Comparison of ENCODE assay signal across 23 cellular contexts in the genomic region with DNA sequence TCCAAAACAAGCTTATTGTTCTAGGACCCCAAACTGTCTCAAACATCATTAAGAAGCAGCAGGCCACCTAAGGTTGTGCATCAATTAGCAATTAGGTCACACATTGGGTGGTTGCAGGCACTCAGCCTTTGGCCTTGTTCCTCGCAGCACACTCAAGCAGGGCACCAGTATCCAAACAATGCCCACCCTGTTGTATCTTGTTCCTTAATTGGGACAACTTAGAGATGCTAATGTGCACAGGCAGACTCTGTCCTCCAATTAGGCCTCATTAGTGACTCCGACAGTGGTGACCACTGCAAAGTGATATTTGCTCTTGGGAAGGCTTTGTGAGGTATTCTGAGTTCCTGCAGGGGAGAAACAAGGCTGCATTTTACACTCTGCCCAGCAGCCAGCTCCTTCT.
"Had no signal": no experiment of that assay in that cellular context is flagged by ENCODE, and none has a peak within 500 bp of the region (broad histone marks: within the 10 kb centered on the region; RNA-seq: fewer than 3 reads in every experiment).

No MANE protein-coding gene starts in this region.

- H3K27me3 Mint-ChIP-seq: activated CD4-positive, alpha-beta T cell treated with anti-CD3 and anti-CD28 coated beads, Interleukin-2, amount 10 ng/mL, durations not matched to agents 7 days and 5 days; activated CD8-positive, alpha-beta memory T cell treated with anti-CD3 and anti-CD28 coated beads, Interleukin-2, amount 10 ng/mL, durations not matched to agents 7 days and 5 days; activated CD8-positive, alpha-beta T cell treated with anti-CD3 and anti-CD28 coated beads for 36 hours; activated naive CD8-positive, alpha-beta T cell treated with anti-CD3 and anti-CD28 coated beads, Interleukin-2, amount 50 U/mL, for 24 hours; dendritic cell treated with granulocyte-macrophage colony-stimulating factor and Interleukin-4, amounts not matched to agents 40 ng/mL and 50 ng/mL, for 4 days; memory B cell; type B pancreatic cell had no signal

- H3K9me3 ChIP-seq: thoracic aorta, vagina had no signal

- H3K4me1 Mint-ChIP-seq: activated CD4-positive, alpha-beta T cell treated with anti-CD3 and anti-CD28 coated beads, Interleukin-2, amount 10 ng/mL, durations not matched to agents 7 days and 5 days; activated CD8-positive, alpha-beta memory T cell treated with anti-CD3 and anti-CD28 coated beads, Interleukin-2, amount 10 ng/mL, durations not matched to agents 7 days and 5 days; activated naive CD8-positive, alpha-beta T cell treated with anti-CD3 and anti-CD28 coated beads, Interleukin-2, amount 50 U/mL, for 24 hours; memory B cell had no signal

- H3K27ac Mint-ChIP-seq: activated CD4-positive, alpha-beta T cell treated with anti-CD3 and anti-CD28 coated beads, Interleukin-2, amount 10 ng/mL, durations not matched to agents 7 days and 5 days; activated CD8-positive, alpha-beta memory T cell treated with anti-CD3 and anti-CD28 coated beads, Interleukin-2, amount 10 ng/mL, durations not matched to agents 7 days and 5 days; activated CD8-positive, alpha-beta T cell treated with anti-CD3 and anti-CD28 coated beads for 36 hours; activated naive CD8-positive, alpha-beta T cell treated with anti-CD3 and anti-CD28 coated beads, Interleukin-2, amount 50 U/mL, for 24 hours; dendritic cell treated with granulocyte-macrophage colony-stimulating factor and Interleukin-4, amounts not matched to agents 40 ng/mL and 50 ng/mL, for 4 days; memory B cell; nephron; type B pancreatic cell had no signal

- H3K36me3 Mint-ChIP-seq: activated CD8-positive, alpha-beta memory T cell treated with anti-CD3 and anti-CD28 coated beads, Interleukin-2, amount 10 ng/mL, durations not matched to agents 7 days and 5 days; memory B cell; type B pancreatic cell had no signal

- H3K9me3 Mint-ChIP-seq: activated CD4-positive, alpha-beta T cell treated with anti-CD3 and anti-CD28 coated beads, Interleukin-2, amount 10 ng/mL, durations not matched to agents 7 days and 5 days; dendritic cell treated with granulocyte-macrophage colony-stimulating factor and Interleukin-4, amounts not matched to agents 40 ng/mL and 50 ng/mL, for 4 days; type B pancreatic cell had no signal

- H3K4me3 Mint-ChIP-seq: activated CD4-positive, alpha-beta T cell treated with anti-CD3 and anti-CD28 coated beads, Interleukin-2, amount 10 ng/mL, durations not matched to agents 7 days and 5 days; activated CD8-positive, alpha-beta memory T cell treated with anti-CD3 and anti-CD28 coated beads, Interleukin-2, amount 10 ng/mL, durations not matched to agents 7 days and 5 days; activated CD8-positive, alpha-beta T cell treated with anti-CD3 and anti-CD28 coated beads for 36 hours; activated naive CD8-positive, alpha-beta T cell treated with anti-CD3 and anti-CD28 coated beads, Interleukin-2, amount 50 U/mL, for 24 hours; dendritic cell treated with granulocyte-macrophage colony-stimulating factor and Interleukin-4, amounts not matched to agents 40 ng/mL and 50 ng/mL, for 4 days; memory B cell; nephron; type B pancreatic cell had no signal

- H3K36me3 ChIP-seq: brain microvascular endothelial cell, thoracic aorta, vagina had no signal

- DNase-seq: activated CD4-positive, alpha-beta T cell treated with anti-CD3 and anti-CD28 coated beads, Interleukin-2, amount 10 ng/mL, durations not matched to agents 7 days and 5 days; activated CD4-positive, CD25-positive, alpha-beta regulatory T cell treated with anti-CD3 and anti-CD28 coated beads, Interleukin-2, amount 50 U/mL, for 72 hours; activated CD8-positive, alpha-beta memory T cell treated with anti-CD3 and anti-CD28 coated beads, Interleukin-2, amount 10 ng/mL, durations not matched to agents 7 days and 5 days; activated CD8-positive, alpha-beta T cell treated with anti-CD3 and anti-CD28 coated beads for 36 hours; activated effector memory CD4-positive, alpha-beta T cell treated with anti-CD3 and anti-CD28 coated beads, Interleukin-2, amount 50 U/mL, for 16 hours; activated naive CD4-positive, alpha-beta T cell treated with anti-CD3 and anti-CD28 coated beads, Interleukin-2, amount 50 U/mL, for 16 hours; activated naive CD8-positive, alpha-beta T cell treated with anti-CD3 and anti-CD28 coated beads, Interleukin-2, amount 50 U/mL, for 24 hours; activated T-cell treated with anti-CD3 and anti-CD28 coated beads for 4 hours; aorta; brain microvascular endothelial cell; effector CD8-positive, alpha-beta T cell; foreskin keratinocyte; left colon; stimulated activated CD4-positive, alpha-beta T cell treated with anti-CD3 and anti-CD28 coated beads, Interleukin-2, amount 100 ng/mL, for 48 hours; stimulated activated CD8-positive, alpha-beta memory T cell treated with anti-CD3 and anti-CD28 coated beads, Interleukin-4, amount 100 ng/mL, for 48 hours; stimulated activated naive CD4-positive, alpha-beta T cell had no signal

- H3K27me3 ChIP-seq: brain microvascular endothelial cell, foreskin keratinocyte, vagina had no signal

- H3K27ac ChIP-seq: brain microvascular endothelial cell, foreskin keratinocyte, thoracic aorta, vagina, VCaP had no signal

- ATAC-seq: activated CD8-positive, alpha-beta memory T cell treated with anti-CD3 and anti-CD28 coated beads, Interleukin-2, amount 10 ng/mL, durations not matched to agents 7 days and 5 days; activated CD8-positive, alpha-beta T cell treated with anti-CD3 and anti-CD28 coated beads for 36 hours; activated naive CD8-positive, alpha-beta T cell treated with anti-CD3 and anti-CD28 coated beads, Interleukin-2, amount 50 U/mL, for 24 hours; foreskin keratinocyte; left colon had no signal

- H3K4me3 ChIP-seq: thoracic aorta, vagina had no signal

- H3K4me1 ChIP-seq: foreskin keratinocyte, vagina had no signal
